ENCODE assay signal across 1 cellular context in the genomic region with DNA sequence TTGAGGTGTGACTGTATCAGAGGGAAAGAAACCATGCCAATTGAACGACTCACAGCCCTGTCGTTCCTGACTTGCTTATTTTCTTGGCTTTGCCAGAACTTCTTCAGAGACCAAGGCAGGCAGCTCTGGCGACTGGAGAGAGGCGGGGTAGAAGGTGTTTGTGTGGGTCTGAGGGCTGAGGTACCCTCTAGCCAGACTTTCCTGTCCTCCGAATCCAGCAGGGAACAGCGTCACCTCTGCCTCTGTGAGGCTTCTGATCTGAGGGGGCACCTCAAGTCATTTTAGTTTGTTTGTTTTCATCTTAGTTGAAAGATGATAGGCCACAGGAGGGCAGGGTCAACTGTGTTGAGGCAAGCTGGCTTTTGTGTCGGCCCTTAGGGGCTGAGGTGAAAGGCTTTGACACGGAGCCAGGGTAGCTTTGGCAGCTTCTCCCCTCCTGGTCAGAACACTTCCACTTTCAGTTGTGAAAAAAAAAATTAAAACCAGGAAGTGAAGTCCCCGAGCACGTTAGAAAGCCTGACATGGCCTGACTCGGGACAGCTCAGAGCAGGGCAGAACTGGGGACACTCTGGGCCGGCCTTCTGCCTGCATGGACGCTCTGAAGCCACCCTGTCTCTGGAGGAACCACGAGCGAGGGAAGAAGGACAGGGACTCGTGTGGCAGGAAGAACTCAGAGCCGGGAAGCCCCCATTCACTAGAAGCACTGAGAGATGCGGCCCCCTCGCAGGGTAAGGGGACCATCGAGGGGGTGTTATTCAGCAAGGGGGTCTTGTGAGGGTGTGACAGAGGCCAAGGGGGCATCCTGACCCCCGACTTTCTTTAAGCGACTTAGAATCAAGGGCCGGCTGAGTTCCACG.
TF ChIP-seq lines count a peak whose summit lies in the region.

No MANE protein-coding gene starts in this region.

TF ChIP-seq in WTC11, 78 proteins besides CTCF, POLR2A, EP300 and RAD21 (continued from another document):
- TF ChIP-seq, protein P1, sequence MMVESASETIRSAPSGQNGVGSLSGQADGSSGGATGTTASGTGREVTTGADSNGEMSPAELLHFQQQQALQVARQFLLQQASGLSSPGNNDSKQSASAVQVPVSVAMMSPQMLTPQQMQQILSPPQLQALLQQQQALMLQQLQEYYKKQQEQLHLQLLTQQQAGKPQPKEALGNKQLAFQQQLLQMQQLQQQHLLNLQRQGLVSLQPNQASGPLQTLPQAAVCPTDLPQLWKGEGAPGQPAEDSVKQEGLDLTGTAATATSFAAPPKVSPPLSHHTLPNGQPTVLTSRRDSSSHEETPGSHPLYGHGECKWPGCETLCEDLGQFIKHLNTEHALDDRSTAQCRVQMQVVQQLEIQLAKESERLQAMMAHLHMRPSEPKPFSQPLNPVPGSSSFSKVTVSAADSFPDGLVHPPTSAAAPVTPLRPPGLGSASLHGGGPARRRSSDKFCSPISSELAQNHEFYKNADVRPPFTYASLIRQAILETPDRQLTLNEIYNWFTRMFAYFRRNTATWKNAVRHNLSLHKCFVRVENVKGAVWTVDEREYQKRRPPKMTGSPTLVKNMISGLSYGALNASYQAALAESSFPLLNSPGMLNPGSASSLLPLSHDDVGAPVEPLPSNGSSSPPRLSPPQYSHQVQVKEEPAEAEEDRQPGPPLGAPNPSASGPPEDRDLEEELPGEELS (CRISPR knock-in tag; IDR thresholded peaks at IDR 0.05), result no peak
- TF ChIP-seq NFE2L1 (CRISPR knock-in tag; IDR thresholded peaks at IDR 0.05), result no peak
- no peak for TF ChIP-seq ZNF232 (CRISPR knock-in tag; IDR thresholded peaks at IDR 0.05)
- TF ChIP-seq, protein P2, sequence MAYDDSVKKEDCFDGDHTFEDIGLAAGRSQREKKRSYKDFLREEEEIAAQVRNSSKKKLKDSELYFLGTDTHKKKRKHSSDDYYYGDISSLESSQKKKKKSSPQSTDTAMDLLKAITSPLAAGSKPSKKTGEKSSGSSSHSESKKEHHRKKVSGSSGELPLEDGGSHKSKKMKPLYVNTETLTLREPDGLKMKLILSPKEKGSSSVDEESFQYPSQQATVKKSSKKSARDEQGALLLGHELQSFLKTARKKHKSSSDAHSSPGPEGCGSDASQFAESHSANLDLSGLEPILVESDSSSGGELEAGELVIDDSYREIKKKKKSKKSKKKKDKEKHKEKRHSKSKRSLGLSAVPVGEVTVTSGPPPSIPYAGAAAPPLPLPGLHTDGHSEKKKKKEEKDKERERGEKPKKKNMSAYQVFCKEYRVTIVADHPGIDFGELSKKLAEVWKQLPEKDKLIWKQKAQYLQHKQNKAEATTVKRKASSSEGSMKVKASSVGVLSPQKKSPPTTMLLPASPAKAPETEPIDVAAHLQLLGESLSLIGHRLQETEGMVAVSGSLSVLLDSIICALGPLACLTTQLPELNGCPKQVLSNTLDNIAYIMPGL (CRISPR knock-in tag; IDR thresholded peaks at IDR 0.05), result no peak
- TF ChIP-seq NR3C1 (CRISPR knock-in tag; conservative IDR thresholded peaks at IDR 0.05; ENCODE audit: low read depth), result no peak
- TF ChIP-seq ELF4 (CRISPR knock-in tag; IDR thresholded peaks at IDR 0.05; ENCODE audit: low read depth), result no peak
